Comparison of ENCODE assay signal across 1 cellular context in the genomic region with DNA sequence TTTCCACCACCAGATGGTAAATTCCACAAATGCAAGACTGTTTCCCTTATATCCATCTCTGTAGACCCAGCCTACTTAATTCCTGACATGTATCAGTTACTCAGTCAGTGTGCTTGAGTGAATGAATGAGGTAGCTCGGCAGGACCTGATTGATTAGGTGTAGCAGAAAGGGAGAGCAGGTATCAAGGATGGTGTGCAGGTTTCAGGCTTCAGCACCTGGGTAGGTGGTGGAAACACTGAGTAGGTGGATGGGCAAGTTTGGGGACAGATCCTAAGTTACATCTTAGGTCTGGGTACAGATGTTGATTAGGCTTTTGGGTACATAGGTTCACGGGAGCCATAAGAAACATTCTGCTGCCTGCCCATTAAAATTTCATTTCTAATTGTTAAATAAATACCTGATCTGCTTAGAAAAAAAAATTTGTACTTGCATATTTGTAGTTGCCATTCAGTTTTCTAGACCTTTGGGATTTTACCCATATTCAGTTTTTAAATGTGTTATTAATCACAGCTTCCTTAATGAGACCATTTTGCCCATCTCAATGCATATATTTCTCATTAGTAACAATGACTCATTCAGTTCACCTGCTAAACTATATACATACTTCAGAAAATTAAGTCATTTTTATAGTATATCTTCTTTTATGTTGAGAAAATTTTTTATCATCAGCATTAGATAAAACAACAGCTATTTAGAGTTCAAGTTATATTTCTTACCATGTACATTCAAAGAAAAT.
TF ChIP-seq lines count a peak whose summit lies in the region.

No MANE protein-coding gene starts in this region.

TF ChIP-seq in HepG2, 621 proteins besides CTCF, POLR2A, EP300 and RAD21 (continued from another document):
- TF ChIP-seq, protein P1, sequence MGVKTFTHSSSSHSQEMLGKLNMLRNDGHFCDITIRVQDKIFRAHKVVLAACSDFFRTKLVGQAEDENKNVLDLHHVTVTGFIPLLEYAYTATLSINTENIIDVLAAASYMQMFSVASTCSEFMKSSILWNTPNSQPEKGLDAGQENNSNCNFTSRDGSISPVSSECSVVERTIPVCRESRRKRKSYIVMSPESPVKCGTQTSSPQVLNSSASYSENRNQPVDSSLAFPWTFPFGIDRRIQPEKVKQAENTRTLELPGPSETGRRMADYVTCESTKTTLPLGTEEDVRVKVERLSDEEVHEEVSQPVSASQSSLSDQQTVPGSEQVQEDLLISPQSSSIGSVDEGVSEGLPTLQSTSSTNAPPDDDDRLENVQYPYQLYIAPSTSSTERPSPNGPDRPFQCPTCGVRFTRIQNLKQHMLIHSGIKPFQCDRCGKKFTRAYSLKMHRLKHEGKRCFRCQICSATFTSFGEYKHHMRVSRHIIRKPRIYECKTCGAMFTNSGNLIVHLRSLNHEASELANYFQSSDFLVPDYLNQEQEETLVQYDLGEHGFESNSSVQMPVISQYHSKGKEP (CRISPR knock-in tag; IDR thresholded peaks at IDR 0.05): no peak
- no peak for TF ChIP-seq ZNF674 (CRISPR knock-in tag; IDR thresholded peaks at IDR 0.05; ENCODE audit: low read depth)
